In genomic region chr7:129958643-129959479, GRCh38 we compare ENCODE assay signal across 8 cellular contexts. TPM values are rescaled to one million over a fixed set of nuclear protein-coding genes. Genes with fewer than 3 reads are reported as not detected.
A peak's percentile ranks its signal among the peaks of the same experiment; 100 is the strongest.
DNase-seq lines count a peak whose midpoint lies in the region; ATAC-seq and TF ChIP-seq lines count a peak whose summit lies in the region.

No MANE protein-coding gene starts in this region.

- peak; percentile 96 for ATAC-seq in omental fat pad (ENCODE audit: low FRiP score)
- no peak for ATAC-seq in GM18870 (IDR thresholded peaks at IDR 0.05; ENCODE audit: unreplicated experiment)

- DNase-seq in EL (peak; percentile 84), fibroblast of gingiva (ENCODE audit: low read depth) (peak; percentile 30), omental fat pad (ENCODE audit: low spot score) (no peak), occipital lobe (lab: John Stamatoyannopoulos, UW) (no peak), NCI-H187 treated with DMSO at 0.1 percent for 48 hours (lab: John Stamatoyannopoulos, UW) (no peak), T-helper 1 cell (no peak)

- no peak for TF ChIP-seq CTCF in omental fat pad (IDR thresholded peaks at IDR 0.05)

TF ChIP-seq in PFSK-1, 5 proteins besides CTCF, POLR2A, EP300 and RAD21:
- no peak; the same call in 1 of the 2 replicates for TF ChIP-seq SIN3A (IDR thresholded peaks at IDR 0.05; ENCODE audit: borderline replicate concordance, insufficient read depth, low read length)
- peak; percentile 35 for TF ChIP-seq FOXP2 (optimal IDR thresholded peaks at IDR 0.05; ENCODE audit: borderline replicate concordance, extremely low read depth, extremely low read length, insufficient read depth)
- TF ChIP-seq REST (IDR thresholded peaks at IDR 0.05; ENCODE audit: insufficient read depth in 1 of 2, low read depth in 2 of 2, low read length in 2 of 2): no peak

RNA-seq across cellular contexts. Expression of gene UBE2H, which starts 6.1 kb away (rescaled TPM):
- polyA plus RNA-seq in PFSK-1 (2012; ENCODE audit: insufficient read length, low read depth): 33.2 TPM
- total RNA-seq in omental fat pad (10 to 100 TPM; 57.2 to 92.6 (median 85.7) TPM), occipital lobe (85.2 TPM)

Comparison
In these comparisons a context has a peak if more than half of its experiments do, and no peak if none do; other contexts are left out.
1. DNase-seq: peak in EL (single experiment) and fibroblast of gingiva (single experiment); none in omental fat pad (single experiment), occipital lobe (single experiment), NCI-H187 treated with DMSO at 0.1 percent for 48 hours (single experiment) and T-helper 1 cell (0 of 5).